ENCODE assay signal across 13 cellular contexts in genomic region chrX:40244980-40245379, GRCh38.
A peak's percentile ranks its signal among the peaks of the same experiment; 100 is the strongest.
DNase-seq lines count a peak whose midpoint lies in the region; ATAC-seq and TF ChIP-seq lines count a peak whose summit lies in the region.
"Had no signal": no experiment of that assay in that cellular context is flagged by ENCODE, and none has a peak within 500 bp of the region (broad histone marks: within the 10 kb centered on the region; RNA-seq: fewer than 3 reads in every experiment).

No MANE protein-coding gene starts in this region.

- H3K27me3 ChIP-seq in cardiac muscle cell (no peaks in the 10 kb centered on the region), thoracic aorta (replicated peaks; ENCODE audit: insufficient read depth) (no peaks in the 10 kb centered on the region)
- H3K27me3 ChIP-seq: tibial artery had no signal

- peak overlapping the region; percentile 14 for H3K4me3 Mint-ChIP-seq in glutamatergic neuron (ENCODE audit: unreplicated experiment)

- H3K9me3 ChIP-seq in cardiac muscle cell (ENCODE audit: low read depth) (no peaks in the 10 kb centered on the region), thoracic aorta (no peaks in the 10 kb centered on the region)
- H3K9me3 ChIP-seq: tibial artery had no signal

- H3K27me3 Mint-ChIP-seq in glutamatergic neuron (ENCODE audit: unreplicated experiment), result no peaks in the 10 kb centered on the region

- intact Hi-C loops in cardiac septum (cut with DNase I), result no loop called here

- H3K36me3 ChIP-seq in cardiac muscle cell (no peaks in the 10 kb centered on the region), thoracic aorta (no peaks in the 10 kb centered on the region)
- H3K36me3 ChIP-seq: tibial artery had no signal

- H3K36me3 Mint-ChIP-seq in glutamatergic neuron (ENCODE audit: unreplicated experiment), result no peaks in the 10 kb centered on the region

- H3K9me3 Mint-ChIP-seq in glutamatergic neuron (ENCODE audit: unreplicated experiment), result no peaks in the 10 kb centered on the region

- H3K4me3 ChIP-seq in cardiac muscle cell, result no peak overlapping the region
- H3K4me3 ChIP-seq in thoracic aorta, result peak overlapping the region; percentile 42

- peak overlapping the region; percentile 5 for H3K27ac Mint-ChIP-seq in glutamatergic neuron (ENCODE audit: unreplicated experiment)

- H3K4me1 ChIP-seq in cardiac muscle cell (ENCODE audit: low read depth) (no peaks in the 10 kb centered on the region), thoracic aorta (ENCODE audit: control insufficient read depth in 1 of 2, low read depth in 2 of 2) (peaks cover 0 to 11% of the 10 kb centered on the region in 2 donors)

- H3K27ac ChIP-seq in cardiac muscle cell (no peak overlapping the region), thoracic aorta (no peak overlapping the region)
- H3K27ac ChIP-seq: tibial artery had no signal

- peak; percentile 27 to 82 for DNase-seq in cardiac muscle cell (ENCODE audit: low read depth in 1 of 2, low spot score in 1 of 2)
- no peak for DNase-seq in cardiac septum (ENCODE audit: low spot score)
- DNase-seq in glutamatergic neuron, result peak; percentile 31
- DNase-seq in thoracic aorta (ENCODE audit: low spot score), result no peak
- no peak for DNase-seq in NCI-H1417 treated with DMSO at 0.1 percent for 48 hours (lab: John Stamatoyannopoulos, UW)
- no peak for DNase-seq in CD1c-positive myeloid dendritic cell (ENCODE audit: extremely low spot score)
- DNase-seq: central memory CD4-positive, alpha-beta T cell; NCI-H1694; SHP77 treated with DMSO at 0.1 percent for 48 hours; stimulated activated CD4-positive, alpha-beta T cell treated with anti-CD3 and anti-CD28 coated beads, Interleukin-4, amount 100 ng/mL, for 4 hours had no signal

- TF ChIP-seq CTCF in cardiac muscle cell (IDR thresholded peaks at IDR 0.05; ENCODE audit: low read depth, low read length) (no peak), glutamatergic neuron (IDR thresholded peaks at IDR 0.05; ENCODE audit: partially characterized antibody, unreplicated experiment) (no peak), thoracic aorta (IDR thresholded peaks at IDR 0.05) (no peak)

- ATAC-seq in thoracic aorta (ENCODE audit: insufficient number of reproducible peaks, low FRiP score, low read depth) (no peak), HG03135 (IDR thresholded peaks at IDR 0.05; ENCODE audit: unreplicated experiment) (no peak)

- H3K4me1 Mint-ChIP-seq in glutamatergic neuron (ENCODE audit: low read depth, unreplicated experiment), result peaks cover 14% of the 10 kb centered on the region

TF ChIP-seq in PFSK-1, 5 proteins besides CTCF, POLR2A, EP300 and RAD21:
- TF ChIP-seq SIN3A (IDR thresholded peaks at IDR 0.05; ENCODE audit: borderline replicate concordance, insufficient read depth, low read length) (no peak), FOXP2 (optimal IDR thresholded peaks at IDR 0.05; ENCODE audit: borderline replicate concordance, extremely low read depth, extremely low read length, insufficient read depth) (peak; percentile 4)

Comparison
In these comparisons a context has a peak if more than half of its experiments do, and no peak if none do; other contexts are left out.
1. DNase-seq: peak in cardiac muscle cell (2 of 2) and glutamatergic neuron (single experiment); none in cardiac septum (single experiment), thoracic aorta (single experiment), NCI-H1417 treated with DMSO at 0.1 percent for 48 hours (single experiment) and CD1c-positive myeloid dendritic cell (single experiment).